In the genomic region with DNA sequence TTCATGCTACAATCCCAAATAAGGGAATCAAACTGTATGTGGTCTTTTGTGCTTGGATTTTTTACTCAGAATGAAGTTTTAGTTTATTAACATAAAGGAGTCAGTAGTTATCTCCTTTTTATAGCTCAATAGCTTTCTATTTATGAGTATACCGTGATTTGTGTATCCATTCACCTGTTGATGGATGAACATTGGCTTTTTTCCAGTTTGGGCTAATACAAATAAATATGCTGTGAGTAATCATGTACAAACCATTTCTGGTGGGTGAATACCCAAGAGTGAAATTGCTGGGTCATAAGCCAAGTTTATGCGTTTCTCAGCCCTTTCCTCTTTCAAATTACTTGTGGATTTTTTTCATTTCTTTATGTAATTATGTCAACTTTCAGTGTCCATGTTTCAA, we compare ENCODE assay signal across 16 cellular contexts.
DNase-seq lines count a peak whose midpoint lies in the region; ATAC-seq and TF ChIP-seq lines count a peak whose summit lies in the region.
"Had no signal": no experiment of that assay in that cellular context is flagged by ENCODE, and none has a peak within 500 bp of the region (broad histone marks: within the 10 kb centered on the region; RNA-seq: fewer than 3 reads in every experiment).

No MANE protein-coding gene starts in this region.

- no peak for TF ChIP-seq POLR2A in body of pancreas (IDR thresholded peaks at IDR 0.05)

- WGBS in body of pancreas, 2 donors, result 25 to 29% methylated on average over 2 of the region's 2 CpGs

- H3K27ac ChIP-seq in BLaER1 (no peak overlapping the region), Karpas-422 (ENCODE audit: low read length) (no peak overlapping the region), body of pancreas (no peak overlapping the region)
- H3K27ac ChIP-seq: C4-2B had no signal

- H3K4me3 ChIP-seq in BLaER1 (no peak overlapping the region), Karpas-422 (ENCODE audit: low read length) (no peak overlapping the region), body of pancreas (no peak overlapping the region)

- H3K9me3 ChIP-seq in BLaER1 (peaks cover 3% of the 10 kb centered on the region), Karpas-422 (ENCODE audit: low read length) (no peaks in the 10 kb centered on the region), body of pancreas (no peaks in the 10 kb centered on the region), T-helper 17 cell (ENCODE audit: control insufficient read depth, low read length, poor library complexity, severe bottlenecking) (peaks cover 2% of the 10 kb centered on the region)

- TF ChIP-seq CTCF in body of pancreas (IDR thresholded peaks at IDR 0.05), result no peak

- no peak for ATAC-seq in body of pancreas
- no peak for ATAC-seq in T-helper 17 cell

- H4K20me1 ChIP-seq in BLaER1, result no peaks in the 10 kb centered on the region
- H4K20me1 ChIP-seq in Karpas-422 (ENCODE audit: insufficient read depth, low read depth, low read length), result no peaks in the 10 kb centered on the region

- H3K79me2 ChIP-seq in Karpas-422 (ENCODE audit: low read length), result no peaks in the 10 kb centered on the region

- H3K9ac ChIP-seq in BLaER1 (no peak overlapping the region), Karpas-422 (ENCODE audit: low read length) (no peak overlapping the region)

- DNase-seq in Karpas-422 (peak; percentile 4), astrocyte of the hippocampus (ENCODE audit: low read depth, low spot score) (peak; percentile 41), kidney tubule cell (ENCODE audit: low spot score) (peak; percentile 48), body of pancreas (no peak), GOT3 (lab: John Stamatoyannopoulos, UW) (no peak), T-helper 17 cell (no peak)
- DNase-seq: DMS153, H9, IMR-90, Kasumi-1, NCI-H1417 treated with DMSO at 0.1 percent for 48 hours, NCI-H1930, NCI-H524 treated with DMSO at 0.1 percent for 48 hours, SHP77 treated with DMSO at 0.1 percent for 48 hours had no signal

- H3K27me3 ChIP-seq in BLaER1, result no peaks in the 10 kb centered on the region
- H3K27me3 ChIP-seq in Karpas-422 (ENCODE audit: low read length), result no peaks in the 10 kb centered on the region
- no peaks in the 10 kb centered on the region for H3K27me3 ChIP-seq in body of pancreas

- no peaks in the 10 kb centered on the region for H3K36me3 ChIP-seq in BLaER1
- no peaks in the 10 kb centered on the region for H3K36me3 ChIP-seq in Karpas-422 (ENCODE audit: insufficient read depth, low read length)
- H3K36me3 ChIP-seq in body of pancreas (replicated peaks in 1 of 2; ENCODE audit: insufficient read depth in 1 of 2, low read depth in 2 of 2), result no peaks in the 10 kb centered on the region

- no peak overlapping the region for H2AFZ ChIP-seq in Karpas-422 (ENCODE audit: low read length)

- no peak overlapping the region for H3K4me3 Mint-ChIP-seq in T-helper 17 cell
- H3K4me3 Mint-ChIP-seq: H9 had no signal

- no peaks in the 10 kb centered on the region for H3K36me3 Mint-ChIP-seq in T-helper 17 cell (ENCODE audit: low read depth)

- H3K9me2 ChIP-seq in Karpas-422 (replicated peaks; ENCODE audit: insufficient read depth, low read length), result no peaks in the 10 kb centered on the region

- H3K4me1 Mint-ChIP-seq in T-helper 17 cell, result no peaks in the 10 kb centered on the region

- H3K4me2 ChIP-seq in BLaER1 (peak overlapping the region; percentile 37; the same call in 1 of the 2 replicates), Karpas-422 (ENCODE audit: low read depth, low read length, poor library complexity, severe bottlenecking) (no peak overlapping the region)

- intact Hi-C loops in body of pancreas (cut with DNase I), result no loop called here

- H3K4me1 ChIP-seq in BLaER1 (peaks cover 33% of the 10 kb centered on the region), Karpas-422 (ENCODE audit: low read length) (0 out of 2 replicates have a peak, but pooled peaks cover 2% of the 10 kb centered on the region), body of pancreas (no peaks in the 10 kb centered on the region)

- no peaks in the 10 kb centered on the region for H3K27me3 Mint-ChIP-seq in T-helper 17 cell

- no peak overlapping the region for H3K27ac Mint-ChIP-seq in T-helper 17 cell

Comparison
In these comparisons a context has a peak if more than half of its experiments do, and no peak if none do; other contexts are left out.
1. DNase-seq: peak in Karpas-422 (single experiment), astrocyte of the hippocampus (single experiment) and kidney tubule cell (single experiment); none in body of pancreas (0 of 4), GOT3 (single experiment) and T-helper 17 cell (0 of 3).